2 cellular contexts compared by ENCODE assay signal in the genomic region with DNA sequence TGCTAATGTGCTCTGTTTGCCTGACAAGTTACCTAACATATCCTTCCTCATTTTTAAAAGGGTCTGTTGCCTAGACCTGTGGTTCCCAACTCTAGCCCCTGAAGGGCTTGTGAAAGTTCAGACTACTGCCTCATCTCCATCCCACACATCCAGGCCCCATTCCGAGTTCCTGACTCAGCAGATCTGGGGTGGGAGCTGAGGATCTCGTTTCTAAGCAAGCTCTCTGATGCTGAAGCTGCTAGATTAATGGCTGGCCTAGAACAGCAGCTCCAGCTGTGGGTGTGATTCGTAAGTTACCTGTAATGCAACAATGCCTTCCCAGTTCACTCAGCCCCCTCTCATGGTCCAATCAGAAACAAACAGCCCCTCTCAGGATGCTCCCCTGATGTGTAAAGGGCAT.
TF ChIP-seq lines count a peak whose summit lies in the region.

No MANE protein-coding gene starts in this region.

TF ChIP-seq in A549, 52 proteins besides CTCF, POLR2A, EP300 and RAD21:
- peak; percentile 78 for TF ChIP-seq MAFK (IDR thresholded peaks at IDR 0.05; ENCODE audit: partially characterized antibody)
- TF ChIP-seq HEYL (CRISPR knock-in tag; IDR thresholded peaks at IDR 0.05), result no peak
TF ChIP-seq in A549: peak in this region for 1.

TF ChIP-seq in K562, 482 proteins besides CTCF, POLR2A, EP300 and RAD21:
- TF ChIP-seq MAFF (IDR thresholded peaks at IDR 0.05; ENCODE audit: low read length) (peak; percentile 27; the same call in 1 of the 2 replicates), CTBP1 (IDR thresholded peaks at IDR 0.05; ENCODE audit: borderline replicate concordance) (no peak), C11orf30 (IDR thresholded peaks at IDR 0.05; ENCODE audit: low read depth) (peak; percentile 54), MAFK (IDR thresholded peaks at IDR 0.05; ENCODE audit: low read length) (peak; percentile 56), HNRNPLL (IDR thresholded peaks at IDR 0.05; ENCODE audit: low read depth, low read length, poor library complexity, severe bottlenecking) (no peak), ZC3H11A (IDR thresholded peaks at IDR 0.05; ENCODE audit: low read depth, low read length) (no peak), MBD2 (IDR thresholded peaks at IDR 0.05; ENCODE audit: borderline replicate concordance, low read depth) (no peak), ZNF134 (CRISPR knock-in tag; conservative IDR thresholded peaks at IDR 0.05) (no peak), ZBTB8A (IDR thresholded peaks at IDR 0.05; ENCODE audit: partially characterized antibody) (no peak), FOXK1 (CRISPR knock-in tag; IDR thresholded peaks at IDR 0.05; ENCODE audit: borderline replicate concordance) (no peak), U2AF2 (optimal IDR thresholded peaks at IDR 0.05; ENCODE audit: low read depth, low read length) (no peak), ZNF175 (CRISPR knock-in tag; IDR thresholded peaks at IDR 0.05; ENCODE audit: low read depth) (no peak), FOXJ3 (CRISPR knock-in tag; IDR thresholded peaks at IDR 0.05) (no peak), GATAD2B (IDR thresholded peaks at IDR 0.05; ENCODE audit: borderline replicate concordance) (no peak), ZNF212 (CRISPR knock-in tag; IDR thresholded peaks at IDR 0.05) (no peak), RBM25 (IDR thresholded peaks at IDR 0.05; ENCODE audit: low read depth, low read length, severe bottlenecking) (no peak), ZNF347 (CRISPR knock-in tag; IDR thresholded peaks at IDR 0.05; ENCODE audit: low read depth) (no peak), PHF21A (IDR thresholded peaks at IDR 0.05; ENCODE audit: borderline replicate concordance, low read depth) (no peak), MAFG (tag; conservative IDR thresholded peaks at IDR 0.05) (peak; percentile 50; the same call in 1 of the 2 replicates), ZNF316 (IDR thresholded peaks at IDR 0.05) (peak; percentile 49; the same call in 1 of the 2 replicates), POLR3A (IDR thresholded peaks at IDR 0.05; ENCODE audit: borderline replicate concordance, extremely low read depth, insufficient read depth, insufficient read length) (no peak), MIER1 (IDR thresholded peaks at IDR 0.05; ENCODE audit: low read depth) (no peak), BRF1 (IDR thresholded peaks at IDR 0.05; ENCODE audit: borderline replicate concordance, extremely low read depth, insufficient read length) (no peak)
- TF ChIP-seq, protein P1, sequence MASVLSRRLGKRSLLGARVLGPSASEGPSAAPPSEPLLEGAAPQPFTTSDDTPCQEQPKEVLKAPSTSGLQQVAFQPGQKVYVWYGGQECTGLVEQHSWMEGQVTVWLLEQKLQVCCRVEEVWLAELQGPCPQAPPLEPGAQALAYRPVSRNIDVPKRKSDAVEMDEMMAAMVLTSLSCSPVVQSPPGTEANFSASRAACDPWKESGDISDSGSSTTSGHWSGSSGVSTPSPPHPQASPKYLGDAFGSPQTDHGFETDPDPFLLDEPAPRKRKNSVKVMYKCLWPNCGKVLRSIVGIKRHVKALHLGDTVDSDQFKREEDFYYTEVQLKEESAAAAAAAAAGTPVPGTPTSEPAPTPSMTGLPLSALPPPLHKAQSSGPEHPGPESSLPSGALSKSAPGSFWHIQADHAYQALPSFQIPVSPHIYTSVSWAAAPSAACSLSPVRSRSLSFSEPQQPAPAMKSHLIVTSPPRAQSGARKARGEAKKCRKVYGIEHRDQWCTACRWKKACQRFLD (CRISPR knock-in tag; IDR thresholded peaks at IDR 0.05), result no peak
- TF ChIP-seq, protein P2, sequence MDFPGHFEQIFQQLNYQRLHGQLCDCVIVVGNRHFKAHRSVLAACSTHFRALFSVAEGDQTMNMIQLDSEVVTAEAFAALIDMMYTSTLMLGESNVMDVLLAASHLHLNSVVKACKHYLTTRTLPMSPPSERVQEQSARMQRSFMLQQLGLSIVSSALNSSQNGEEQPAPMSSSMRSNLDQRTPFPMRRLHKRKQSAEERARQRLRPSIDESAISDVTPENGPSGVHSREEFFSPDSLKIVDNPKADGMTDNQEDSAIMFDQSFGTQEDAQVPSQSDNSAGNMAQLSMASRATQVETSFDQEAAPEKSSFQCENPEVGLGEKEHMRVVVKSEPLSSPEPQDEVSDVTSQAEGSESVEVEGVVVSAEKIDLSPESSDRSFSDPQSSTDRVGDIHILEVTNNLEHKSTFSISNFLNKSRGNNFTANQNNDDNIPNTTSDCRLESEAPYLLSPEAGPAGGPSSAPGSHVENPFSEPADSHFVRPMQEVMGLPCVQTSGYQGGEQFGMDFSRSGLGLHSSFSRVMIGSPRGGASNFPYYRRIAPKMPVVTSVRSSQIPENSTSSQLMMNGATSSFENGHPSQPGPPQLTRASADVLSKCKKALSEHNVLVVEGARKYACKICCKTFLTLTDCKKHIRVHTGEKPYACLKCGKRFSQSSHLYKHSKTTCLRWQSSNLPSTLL (IDR thresholded peaks at IDR 0.05), result no peak
- TF ChIP-seq, protein P3, sequence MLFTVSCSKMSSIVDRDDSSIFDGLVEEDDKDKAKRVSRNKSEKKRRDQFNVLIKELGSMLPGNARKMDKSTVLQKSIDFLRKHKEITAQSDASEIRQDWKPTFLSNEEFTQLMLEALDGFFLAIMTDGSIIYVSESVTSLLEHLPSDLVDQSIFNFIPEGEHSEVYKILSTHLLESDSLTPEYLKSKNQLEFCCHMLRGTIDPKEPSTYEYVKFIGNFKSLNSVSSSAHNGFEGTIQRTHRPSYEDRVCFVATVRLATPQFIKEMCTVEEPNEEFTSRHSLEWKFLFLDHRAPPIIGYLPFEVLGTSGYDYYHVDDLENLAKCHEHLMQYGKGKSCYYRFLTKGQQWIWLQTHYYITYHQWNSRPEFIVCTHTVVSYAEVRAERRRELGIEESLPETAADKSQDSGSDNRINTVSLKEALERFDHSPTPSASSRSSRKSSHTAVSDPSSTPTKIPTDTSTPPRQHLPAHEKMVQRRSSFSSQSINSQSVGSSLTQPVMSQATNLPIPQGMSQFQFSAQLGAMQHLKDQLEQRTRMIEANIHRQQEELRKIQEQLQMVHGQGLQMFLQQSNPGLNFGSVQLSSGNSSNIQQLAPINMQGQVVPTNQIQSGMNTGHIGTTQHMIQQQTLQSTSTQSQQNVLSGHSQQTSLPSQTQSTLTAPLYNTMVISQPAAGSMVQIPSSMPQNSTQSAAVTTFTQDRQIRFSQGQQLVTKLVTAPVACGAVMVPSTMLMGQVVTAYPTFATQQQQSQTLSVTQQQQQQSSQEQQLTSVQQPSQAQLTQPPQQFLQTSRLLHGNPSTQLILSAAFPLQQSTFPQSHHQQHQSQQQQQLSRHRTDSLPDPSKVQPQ (CRISPR knock-in tag; IDR thresholded peaks at IDR 0.05; ENCODE audit: borderline replicate concordance), result no peak
- TF ChIP-seq, protein P4, sequence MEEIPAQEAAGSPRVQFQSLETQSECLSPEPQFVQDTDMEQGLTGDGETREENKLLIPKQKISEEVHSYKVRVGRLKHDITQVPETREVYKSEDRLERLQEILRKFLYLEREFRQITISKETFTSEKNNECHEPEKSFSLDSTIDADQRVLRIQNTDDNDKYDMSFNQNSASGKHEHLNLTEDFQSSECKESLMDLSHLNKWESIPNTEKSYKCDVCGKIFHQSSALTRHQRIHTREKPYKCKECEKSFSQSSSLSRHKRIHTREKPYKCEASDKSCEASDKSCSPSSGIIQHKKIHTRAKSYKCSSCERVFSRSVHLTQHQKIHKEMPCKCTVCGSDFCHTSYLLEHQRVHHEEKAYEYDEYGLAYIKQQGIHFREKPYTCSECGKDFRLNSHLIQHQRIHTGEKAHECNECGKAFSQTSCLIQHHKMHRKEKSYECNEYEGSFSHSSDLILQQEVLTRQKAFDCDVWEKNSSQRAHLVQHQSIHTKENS (CRISPR knock-in tag; IDR thresholded peaks at IDR 0.05), result no peak
- TF ChIP-seq, protein P5, sequence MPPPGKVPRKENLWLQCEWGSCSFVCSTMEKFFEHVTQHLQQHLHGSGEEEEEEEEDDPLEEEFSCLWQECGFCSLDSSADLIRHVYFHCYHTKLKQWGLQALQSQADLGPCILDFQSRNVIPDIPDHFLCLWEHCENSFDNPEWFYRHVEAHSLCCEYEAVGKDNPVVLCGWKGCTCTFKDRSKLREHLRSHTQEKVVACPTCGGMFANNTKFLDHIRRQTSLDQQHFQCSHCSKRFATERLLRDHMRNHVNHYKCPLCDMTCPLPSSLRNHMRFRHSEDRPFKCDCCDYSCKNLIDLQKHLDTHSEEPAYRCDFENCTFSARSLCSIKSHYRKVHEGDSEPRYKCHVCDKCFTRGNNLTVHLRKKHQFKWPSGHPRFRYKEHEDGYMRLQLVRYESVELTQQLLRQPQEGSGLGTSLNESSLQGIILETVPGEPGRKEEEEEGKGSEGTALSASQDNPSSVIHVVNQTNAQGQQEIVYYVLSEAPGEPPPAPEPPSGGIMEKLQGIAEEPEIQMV (tag; conservative IDR thresholded peaks at IDR 0.05; ENCODE audit: low read depth), result no peak
- TF ChIP-seq, protein P6, sequence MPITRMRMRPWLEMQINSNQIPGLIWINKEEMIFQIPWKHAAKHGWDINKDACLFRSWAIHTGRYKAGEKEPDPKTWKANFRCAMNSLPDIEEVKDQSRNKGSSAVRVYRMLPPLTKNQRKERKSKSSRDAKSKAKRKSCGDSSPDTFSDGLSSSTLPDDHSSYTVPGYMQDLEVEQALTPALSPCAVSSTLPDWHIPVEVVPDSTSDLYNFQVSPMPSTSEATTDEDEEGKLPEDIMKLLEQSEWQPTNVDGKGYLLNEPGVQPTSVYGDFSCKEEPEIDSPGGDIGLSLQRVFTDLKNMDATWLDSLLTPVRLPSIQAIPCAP (CRISPR knock-in tag; IDR thresholded peaks at IDR 0.05; ENCODE audit: borderline replicate concordance), result no peak
- TF ChIP-seq, protein P7, sequence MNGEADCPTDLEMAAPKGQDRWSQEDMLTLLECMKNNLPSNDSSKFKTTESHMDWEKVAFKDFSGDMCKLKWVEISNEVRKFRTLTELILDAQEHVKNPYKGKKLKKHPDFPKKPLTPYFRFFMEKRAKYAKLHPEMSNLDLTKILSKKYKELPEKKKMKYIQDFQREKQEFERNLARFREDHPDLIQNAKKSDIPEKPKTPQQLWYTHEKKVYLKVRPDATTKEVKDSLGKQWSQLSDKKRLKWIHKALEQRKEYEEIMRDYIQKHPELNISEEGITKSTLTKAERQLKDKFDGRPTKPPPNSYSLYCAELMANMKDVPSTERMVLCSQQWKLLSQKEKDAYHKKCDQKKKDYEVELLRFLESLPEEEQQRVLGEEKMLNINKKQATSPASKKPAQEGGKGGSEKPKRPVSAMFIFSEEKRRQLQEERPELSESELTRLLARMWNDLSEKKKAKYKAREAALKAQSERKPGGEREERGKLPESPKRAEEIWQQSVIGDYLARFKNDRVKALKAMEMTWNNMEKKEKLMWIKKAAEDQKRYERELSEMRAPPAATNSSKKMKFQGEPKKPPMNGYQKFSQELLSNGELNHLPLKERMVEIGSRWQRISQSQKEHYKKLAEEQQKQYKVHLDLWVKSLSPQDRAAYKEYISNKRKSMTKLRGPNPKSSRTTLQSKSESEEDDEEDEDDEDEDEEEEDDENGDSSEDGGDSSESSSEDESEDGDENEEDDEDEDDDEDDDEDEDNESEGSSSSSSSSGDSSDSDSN (IDR thresholded peaks at IDR 0.05; ENCODE audit: borderline replicate concordance in 1 of 2, low read depth in 2 of 2, low read length in 2 of 2), result no peak
- TF ChIP-seq, protein P8, sequence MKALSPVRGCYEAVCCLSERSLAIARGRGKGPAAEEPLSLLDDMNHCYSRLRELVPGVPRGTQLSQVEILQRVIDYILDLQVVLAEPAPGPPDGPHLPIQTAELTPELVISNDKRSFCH (CRISPR knock-in tag; IDR thresholded peaks at IDR 0.05), result no peak
- TF ChIP-seq, protein P8 (tag; IDR thresholded peaks at IDR 0.05), result no peak
- TF ChIP-seq, protein P9, sequence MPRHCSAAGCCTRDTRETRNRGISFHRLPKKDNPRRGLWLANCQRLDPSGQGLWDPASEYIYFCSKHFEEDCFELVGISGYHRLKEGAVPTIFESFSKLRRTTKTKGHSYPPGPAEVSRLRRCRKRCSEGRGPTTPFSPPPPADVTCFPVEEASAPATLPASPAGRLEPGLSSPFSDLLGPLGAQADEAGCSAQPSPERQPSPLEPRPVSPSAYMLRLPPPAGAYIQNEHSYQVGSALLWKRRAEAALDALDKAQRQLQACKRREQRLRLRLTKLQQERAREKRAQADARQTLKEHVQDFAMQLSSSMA (CRISPR knock-in tag; IDR thresholded peaks at IDR 0.05), result no peak
- TF ChIP-seq, protein P10, sequence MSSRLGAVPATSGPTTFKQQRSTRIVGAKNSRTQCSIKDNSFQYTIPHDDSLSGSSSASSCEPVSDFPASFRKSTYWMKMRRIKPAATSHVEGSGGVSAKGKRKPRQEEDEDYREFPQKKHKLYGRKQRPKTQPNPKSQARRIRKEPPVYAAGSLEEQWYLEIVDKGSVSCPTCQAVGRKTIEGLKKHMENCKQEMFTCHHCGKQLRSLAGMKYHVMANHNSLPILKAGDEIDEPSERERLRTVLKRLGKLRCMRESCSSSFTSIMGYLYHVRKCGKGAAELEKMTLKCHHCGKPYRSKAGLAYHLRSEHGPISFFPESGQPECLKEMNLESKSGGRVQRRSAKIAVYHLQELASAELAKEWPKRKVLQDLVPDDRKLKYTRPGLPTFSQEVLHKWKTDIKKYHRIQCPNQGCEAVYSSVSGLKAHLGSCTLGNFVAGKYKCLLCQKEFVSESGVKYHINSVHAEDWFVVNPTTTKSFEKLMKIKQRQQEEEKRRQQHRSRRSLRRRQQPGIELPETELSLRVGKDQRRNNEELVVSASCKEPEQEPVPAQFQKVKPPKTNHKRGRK (tag; IDR thresholded peaks at IDR 0.05), result no peak
